In genomic region chr18:48446582-48447225, GRCh38 we compare ENCODE assay signal across 8 cellular contexts. TPM values are rescaled to one million over a fixed set of nuclear protein-coding genes. Genes with fewer than 3 reads are reported as not detected.
DNase-seq lines count a peak whose midpoint lies in the region; ATAC-seq lines count a peak whose summit lies in the region.

No MANE protein-coding gene starts in this region.

- H3K27me3 Mint-ChIP-seq in central memory CD8-positive, alpha-beta T cell, result peaks cover 36% of the 10 kb centered on the region

- no peak overlapping the region for H3K4me3 Mint-ChIP-seq in central memory CD8-positive, alpha-beta T cell

- DNase-seq in EH (ENCODE audit: low read depth) (peak; percentile 75), NCI-H460 (ENCODE audit: extremely low read depth, low read depth) (peak; percentile 63), kidney tubule cell (ENCODE audit: low spot score) (peak; percentile 76)
- peak; percentile 53 for DNase-seq in activated CD4-positive, CD25-positive, alpha-beta regulatory T cell treated with anti-CD3 and anti-CD28 coated beads, Interleukin-2, amount 50 U/mL, for 72 hours
- peak; percentile 26 to 36 for DNase-seq in central memory CD8-positive, alpha-beta T cell (ENCODE audit: low spot score in 2 of 2)
- peak; percentile 47 for DNase-seq in stimulated activated CD4-positive, alpha-beta T cell treated with anti-CD3 and anti-CD28 coated beads, Interleukin-2, amount 100 ng/mL, for 4 hours (ENCODE audit: low read depth)

- no peaks in the 10 kb centered on the region for H3K36me3 Mint-ChIP-seq in central memory CD8-positive, alpha-beta T cell (ENCODE audit: insufficient read depth)

- ATAC-seq in HG03097 (IDR thresholded peaks at IDR 0.05; ENCODE audit: low FRiP score, unreplicated experiment) (peak; percentile 77), GM19455 (IDR thresholded peaks at IDR 0.05; ENCODE audit: unreplicated experiment) (no peak)
- peak; percentile 21 for ATAC-seq in central memory CD8-positive, alpha-beta T cell (replicated peaks; ENCODE audit: extremely low read depth, poor library complexity, severe bottlenecking)

- H3K27ac Mint-ChIP-seq in central memory CD8-positive, alpha-beta T cell (ENCODE audit: low read depth), result no peak overlapping the region

- H3K9me3 Mint-ChIP-seq in central memory CD8-positive, alpha-beta T cell, result no peaks in the 10 kb centered on the region

- H3K4me1 Mint-ChIP-seq in central memory CD8-positive, alpha-beta T cell, result peaks cover 5% of the 10 kb centered on the region

RNA-seq across cellular contexts. Expression of gene ZBTB7C, which starts 37.5 kb away (rescaled TPM):
- total RNA-seq in NCI-H460 (2014; rRNA removed; shearing (Covaris generic)), result 0.09 and 0.35 TPM in 2 replicates
- 0.02 and 0.06 TPM in 2 replicates for polyA plus RNA-seq in NCI-H460 (2014; cell fraction: nucleus; rRNA removed)
